ENCODE assay signal across 8 cellular contexts in the genomic region with DNA sequence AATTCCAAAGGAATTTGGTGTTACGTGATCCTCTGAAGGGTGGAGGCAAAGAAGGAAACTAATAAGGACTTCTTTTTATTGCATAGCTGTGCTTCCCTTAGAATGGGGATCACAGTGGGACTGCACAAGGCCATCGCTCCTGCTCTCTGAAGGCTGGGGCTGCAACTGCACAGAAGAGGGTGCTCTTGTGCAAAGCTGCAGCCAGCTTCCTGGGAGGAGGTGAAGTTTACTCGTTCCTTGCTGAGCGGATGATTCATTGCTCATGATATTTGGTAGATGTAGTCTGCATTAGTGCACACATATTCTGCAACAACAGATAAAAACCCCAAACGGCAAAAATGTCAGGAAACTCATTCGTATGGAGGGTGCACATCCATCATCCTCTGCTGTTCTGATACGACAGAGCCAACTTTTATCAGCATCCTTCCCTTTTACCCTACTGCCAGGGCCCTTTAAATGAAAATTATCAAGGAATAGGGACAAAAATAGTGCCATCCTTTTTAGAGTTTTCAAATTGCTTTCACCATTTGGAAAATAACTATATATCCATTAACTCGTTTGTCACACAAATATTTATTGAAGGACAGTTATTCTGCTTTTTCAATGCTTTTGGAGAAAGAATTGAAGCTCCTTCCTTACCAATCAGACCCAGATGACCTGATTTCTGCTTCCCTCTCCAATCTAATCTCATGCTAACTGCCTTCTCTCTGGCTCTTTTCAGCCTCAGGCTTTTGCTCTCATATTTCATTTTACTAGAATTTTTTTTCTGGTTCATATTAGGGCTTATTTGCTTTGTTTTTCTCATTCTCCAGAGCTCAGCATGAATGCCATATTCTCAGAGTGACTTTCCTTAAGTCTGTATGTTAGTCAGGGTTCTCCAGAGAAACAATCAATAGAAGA.
A peak's percentile ranks its signal among the peaks of the same experiment; 100 is the strongest.
DNase-seq lines count a peak whose midpoint lies in the region; ATAC-seq and TF ChIP-seq lines count a peak whose summit lies in the region.

No MANE protein-coding gene starts in this region.

- ATAC-seq in GM18909 (IDR thresholded peaks at IDR 0.05; ENCODE audit: poor library complexity, unreplicated experiment): peak; percentile 92
- peak; percentile 70 for ATAC-seq in HG03159 (IDR thresholded peaks at IDR 0.05; ENCODE audit: unreplicated experiment)

- no peak overlapping the region for H2AFZ ChIP-seq in neural cell (ENCODE audit: low read depth, low read length)

- H3K4me3 ChIP-seq in BJ (ENCODE audit: low read depth, low read length): no peak overlapping the region
- H3K4me3 ChIP-seq in esophagus muscularis mucosa: no peak overlapping the region
- H3K4me3 ChIP-seq in neural cell (ENCODE audit: low read length): no peak overlapping the region

- TF ChIP-seq CTCF in BJ (IDR thresholded peaks at IDR 0.05; ENCODE audit: insufficient read depth, low read depth, low read length): peak; percentile 93
- TF ChIP-seq CTCF in esophagus muscularis mucosa (IDR thresholded peaks at IDR 0.05): peak; percentile 66 to 78 (median 73)
- TF ChIP-seq CTCF in neural cell (IDR thresholded peaks at IDR 0.05; ENCODE audit: poor library complexity, severe bottlenecking): peak; percentile 72

- H3K9me3 ChIP-seq in esophagus muscularis mucosa (no peaks in the 10 kb centered on the region), neural cell (ENCODE audit: low read length) (no peaks in the 10 kb centered on the region)

- H3F3A ChIP-seq in neural cell (ENCODE audit: insufficient read depth, low read length, poor library complexity, severe bottlenecking): no peaks in the 10 kb centered on the region

- POLR2A ChIA-PET in BJ (lab: Charles Lee): no interaction called here

- H3K36me3 ChIP-seq in BJ (ENCODE audit: control insufficient read depth, insufficient read depth, low read length): no peaks in the 10 kb centered on the region
- H3K36me3 ChIP-seq in esophagus muscularis mucosa: no peaks in the 10 kb centered on the region
- H3K36me3 ChIP-seq in neural cell (ENCODE audit: insufficient read depth, low read length): no peaks in the 10 kb centered on the region

- TF ChIP-seq RAD21 in neural cell (conservative IDR thresholded peaks at IDR 0.05): peak; percentile 81

- H3K27me3 ChIP-seq in BJ (ENCODE audit: control insufficient read depth, insufficient read depth, low read length) (no peaks in the 10 kb centered on the region), esophagus muscularis mucosa (no peaks in the 10 kb centered on the region), neural cell (ENCODE audit: insufficient read depth, low read depth, low read length) (no peaks in the 10 kb centered on the region)

- DNase-seq in BJ (ENCODE audit: low read depth) (no peak), NOMO-1 treated with dmso at 0.1 percent for 144 hours (lab: John Stamatoyannopoulos, UW; ENCODE audit: unreplicated experiment) (peak; percentile 50), esophagus muscularis mucosa (ENCODE audit: extremely low spot score) (no peak), stromal cell of bone marrow (ENCODE audit: low read depth) (peak; percentile 81)
- DNase-seq in activated CD8-positive, alpha-beta memory T cell treated with anti-CD3 and anti-CD28 coated beads, Interleukin-2, amount 50 U/mL, for 24 hours (ENCODE audit: extremely low read depth): peak; percentile 4

- no peak overlapping the region for H3K4me2 ChIP-seq in neural cell (ENCODE audit: low read length)

- TF ChIP-seq POLR2A in esophagus muscularis mucosa (IDR thresholded peaks at IDR 0.05; ENCODE audit: low read depth): no peak

- H4K20me1 ChIP-seq in neural cell (ENCODE audit: insufficient read depth): no peaks in the 10 kb centered on the region

- intact Hi-C loops in esophagus muscularis mucosa (cut with DNase I): loop anchor here (5.0 to 10.0 kb wide), 2 partner anchors 267 to 694 kb away; a partner anchor contains a TSS

- no peaks in the 10 kb centered on the region for H3K79me2 ChIP-seq in neural cell (replicated peaks; ENCODE audit: insufficient read depth, low read length)

- no peak overlapping the region for H3K9ac ChIP-seq in neural cell (ENCODE audit: low read length)

- WGBS in esophagus muscularis mucosa: 30% methylated on average over 8 of the region's 8 CpGs

- H3K27ac ChIP-seq in esophagus muscularis mucosa (replicated peaks in 1 of 4) (no peak overlapping the region), neural cell (ENCODE audit: low read length) (no peak overlapping the region)

- TF ChIP-seq EP300 in esophagus muscularis mucosa (IDR thresholded peaks at IDR 0.05) (no peak), neural cell (conservative IDR thresholded peaks at IDR 0.05; ENCODE audit: poor library complexity, severe bottlenecking) (no peak)

- CTCF ChIA-PET in BJ (lab: Yijun Ruan, JAX): interaction anchor here (0.7 to 4.8 kb wide), 28 partner anchors 8 to 978 kb away, joined by 3 to 52 read pairs (median 3); a partner anchor contains a TSS

- H3K9me2 ChIP-seq in neural cell (ENCODE audit: insufficient read depth, low read length): no peaks in the 10 kb centered on the region

- H3K4me1 ChIP-seq in esophagus muscularis mucosa: peaks cover 0 to 8% (median 5%) of the 10 kb centered on the region in 4 donors

TF ChIP-seq in neural cell, 6 proteins besides CTCF, POLR2A, EP300 and RAD21:
- TF ChIP-seq SMC3 (conservative IDR thresholded peaks at IDR 0.05; ENCODE audit: poor library complexity) (peak; percentile 81), MXI1 (conservative IDR thresholded peaks at IDR 0.05; ENCODE audit: poor library complexity, severe bottlenecking) (no peak)

Comparison
In these comparisons a context has a peak if more than half of its experiments do, and no peak if none do; other contexts are left out.
1. DNase-seq: peak in NOMO-1 treated with dmso at 0.1 percent for 144 hours (single experiment), activated CD8-positive, alpha-beta memory T cell treated with anti-CD3 and anti-CD28 coated beads, Interleukin-2, amount 50 U/mL, for 24 hours (single experiment) and stromal cell of bone marrow (single experiment); none in BJ (single experiment) and esophagus muscularis mucosa (single experiment).
2. Peak in every context shown above with its lines, with median percentiles within 50 percentile points of each other: CTCF ChIP-seq.